ENCODE assay signal across 8 cellular contexts in the genomic region with DNA sequence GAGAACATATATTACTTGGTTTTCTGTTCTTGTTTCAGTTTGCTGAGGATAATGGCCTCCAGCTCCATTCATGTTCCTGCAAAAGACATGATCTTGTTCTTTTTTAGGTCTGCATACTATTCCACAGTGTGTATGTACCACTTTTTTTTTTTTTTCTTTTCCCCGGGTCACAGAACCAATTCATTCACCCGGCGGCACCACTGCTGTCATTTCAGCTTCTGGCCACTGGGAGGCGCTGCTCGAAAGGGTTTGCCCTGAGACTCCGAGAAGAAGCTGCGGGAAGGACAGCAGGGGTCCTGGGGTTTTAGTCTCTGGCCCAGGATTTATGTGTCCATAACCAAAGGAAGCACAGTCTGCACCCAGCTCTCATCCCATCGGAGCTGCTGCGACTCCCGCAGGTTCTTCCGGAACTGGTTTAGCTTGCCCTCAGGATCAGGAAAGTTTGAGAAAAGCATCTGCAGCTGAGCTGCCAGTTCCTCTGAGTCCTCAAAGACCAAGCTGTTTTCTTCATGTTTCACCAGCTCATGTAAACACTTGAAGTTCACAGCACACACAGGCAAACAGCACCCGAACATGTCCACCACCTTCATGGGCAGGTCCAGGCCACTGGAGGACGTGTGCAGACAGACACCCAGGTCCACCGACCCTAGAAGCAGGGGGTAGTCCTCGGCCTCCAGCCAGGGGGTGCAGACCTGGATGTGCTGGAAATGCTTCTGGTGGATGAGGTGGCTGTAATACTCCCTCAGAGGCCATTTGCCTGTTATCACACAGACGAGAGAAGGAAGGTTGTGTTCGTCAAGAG.
DNase-seq lines count a peak whose midpoint lies in the region; ATAC-seq and TF ChIP-seq lines count a peak whose summit lies in the region.
"Not testable (repeated sequence)": the region's sequence is repeated elsewhere in the genome, so short reads cannot be mapped to it uniquely, and the experiment has no call there.

No MANE protein-coding gene starts in this region.

- in situ Hi-C loops in astrocyte of the spinal cord (cut with HindIII; ENCODE audit: low sequenced_read_pairs): not testable (repeated sequence)

- H3K27ac ChIP-seq in OCI-LY7 (ENCODE audit: low read depth, low read length, poor library complexity, severe bottlenecking): not testable (repeated sequence)

- H3K4me3 ChIP-seq in AG09309 (ENCODE audit: control insufficient read depth, low read depth, low read length); OCI-LY7 (ENCODE audit: low read depth, low read length, poor library complexity, severe bottlenecking); astrocyte of the spinal cord (ENCODE audit: low read depth, low read length): not testable (repeated sequence)

- not testable (repeated sequence) for ATAC-seq in natural killer cell

- not testable (repeated sequence) for H3K9me2 ChIP-seq in OCI-LY7 (ENCODE audit: insufficient read depth, low read length)

- DNase-seq in AG09309 (ENCODE audit: low read depth); astrocyte of the spinal cord (ENCODE audit: low read depth, low spot score): not testable (repeated sequence)
- peak; percentile 28 for DNase-seq in GOT3 (lab: John Stamatoyannopoulos, UW)
- peak; percentile 1 for DNase-seq in OCI-LY7 (ENCODE audit: low spot score)
- peak; percentile 67 to 75 for DNase-seq in activated CD4-positive, alpha-beta T cell treated with anti-CD3 and anti-CD28 coated beads, Interleukin-2, amount 50 U/mL, for 48 hours
- DNase-seq in glutamatergic neuron: peak; percentile 74
- peak; percentile 31 for DNase-seq in natural killer cell
- peak; percentile 20 for DNase-seq in stimulated activated CD8-positive, alpha-beta memory T cell treated with anti-CD3 and anti-CD28 coated beads, Interleukin-12 subunit alpha, Interleukin-12 subunit beta, amount 100 ng/mL, for 1 hour (ENCODE audit: low read depth)

- not testable (repeated sequence) for H3K79me2 ChIP-seq in OCI-LY7 (ENCODE audit: insufficient read depth, low read depth, low read length)

- not testable (repeated sequence) for H2AFZ ChIP-seq in OCI-LY7 (ENCODE audit: low read length)

- not testable (repeated sequence) for H4K20me1 ChIP-seq in OCI-LY7 (ENCODE audit: insufficient read depth, low read length)

- H3K9me3 ChIP-seq in OCI-LY7 (ENCODE audit: low read length): not testable (repeated sequence)

- TF ChIP-seq CTCF in AG09309 (IDR thresholded peaks at IDR 0.05; ENCODE audit: control insufficient read depth, insufficient read depth, low read depth, low read length, missing control alignments): peak; percentile 50
- peak; percentile 76 for TF ChIP-seq CTCF in OCI-LY7 (conservative IDR thresholded peaks at IDR 0.05; ENCODE audit: low read length)
- peak; percentile 53 for TF ChIP-seq CTCF in astrocyte of the spinal cord (IDR thresholded peaks at IDR 0.05; ENCODE audit: low read depth, low read length)
- TF ChIP-seq CTCF in glutamatergic neuron (IDR thresholded peaks at IDR 0.05; ENCODE audit: partially characterized antibody, unreplicated experiment): peak; percentile 82
- peak; percentile 64 for TF ChIP-seq CTCF in natural killer cell (IDR thresholded peaks at IDR 0.05)

- not testable (repeated sequence) for H3K36me3 Mint-ChIP-seq in glutamatergic neuron (ENCODE audit: unreplicated experiment); natural killer cell

- not testable (repeated sequence) for H3K27me3 Mint-ChIP-seq in glutamatergic neuron (ENCODE audit: unreplicated experiment)
- H3K27me3 Mint-ChIP-seq in natural killer cell (ENCODE audit: low read depth in 2 of 2): peaks cover 6 to 19% of the 10 kb centered on the region in 2 donors

- H3K4me1 ChIP-seq in OCI-LY7 (ENCODE audit: insufficient read depth, low read length, poor library complexity, severe bottlenecking): not testable (repeated sequence)

- H3K9me3 Mint-ChIP-seq in glutamatergic neuron (ENCODE audit: unreplicated experiment); natural killer cell: not testable (repeated sequence)

- not testable (repeated sequence) for H3K4me2 ChIP-seq in OCI-LY7 (ENCODE audit: low read length)

- H3K27ac Mint-ChIP-seq in glutamatergic neuron (ENCODE audit: unreplicated experiment); natural killer cell: not testable (repeated sequence)

- not testable (repeated sequence) for BruUV-seq in OCI-LY7 (replicated peaks; lab: Mats Ljungman, UMichigan)

- H3K4me1 Mint-ChIP-seq in glutamatergic neuron (ENCODE audit: low read depth, unreplicated experiment); natural killer cell: not testable (repeated sequence)

- POLR2A ChIA-PET in OCI-LY7 (lab: Charles Lee): interaction anchor here (0.7 kb wide), 1 partner anchor 604 kb away, joined by 4 read pairs; no protein-coding TSS in a partner anchor

- intact Hi-C loops in OCI-LY7 (cut with micrococcal nuclease; ENCODE audit: unreplicated experiment): not testable (repeated sequence)
- intact Hi-C loops in natural killer cell (cut with micrococcal nuclease): loop anchor here (5.0 kb wide), 1 partner anchor 1038 kb away; no protein-coding TSS in a partner anchor

- CTCF ChIA-PET in OCI-LY7 (lab: Charles Lee; ENCODE audit: unreplicated experiment): interaction anchor here (0.6 kb wide), 1 partner anchor 11 kb away, joined by 3 read pairs; no protein-coding TSS in a partner anchor

- H3K4me3 Mint-ChIP-seq in glutamatergic neuron (ENCODE audit: unreplicated experiment); natural killer cell: not testable (repeated sequence)

- H3K36me3 ChIP-seq in OCI-LY7 (ENCODE audit: insufficient read depth, low read length): not testable (repeated sequence)
